Comparison of ENCODE assay signal across 14 cellular contexts in genomic region chr1:225825606-225826005, GRCh38. TPM values are rescaled to one million over a fixed set of nuclear protein-coding genes. Genes with fewer than 3 reads are reported as not detected.
DNase-seq lines count a peak whose midpoint lies in the region; ATAC-seq and TF ChIP-seq lines count a peak whose summit lies in the region.
"Had no signal": no experiment of that assay in that cellular context is flagged by ENCODE, and none has a peak within 500 bp of the region (broad histone marks: within the 10 kb centered on the region; RNA-seq: fewer than 3 reads in every experiment).

No MANE protein-coding gene starts in this region.

- no peak for TF ChIP-seq POLR2A in stomach (IDR thresholded peaks at IDR 0.05)
- no peak for TF ChIP-seq POLR2A in lower leg skin (IDR thresholded peaks at IDR 0.05)

- H3K36me3 ChIP-seq in left lung (peaks cover 0 to 11% of the 10 kb centered on the region in 2 donors), stomach (peaks cover 10 to 22% (median 21%) of the 10 kb centered on the region in 4 donors)
- H3K36me3 ChIP-seq: cardiac muscle cell had no signal

- in situ Hi-C loops in ACHN (cut with HindIII; ENCODE audit: low pct_ligation_motif_present, low pct_unique_long_range_greater_than_20kb, low sequenced_read_pairs), result no loop called here

- TF ChIP-seq EP300 in stomach (IDR thresholded peaks at IDR 0.05), result no peak

- intact Hi-C loops in left lung (cut with DNase I) (no loop called here), stomach (cut with DNase I; ENCODE audit: low total_unique reads) (no loop called here), lower leg skin (cut with DNase I; ENCODE audit: low total_unique reads) (no loop called here)

- H3K27ac ChIP-seq in VCaP, result peak overlapping the region; percentile 40; the same call in 1 of the 2 replicates
- no peak overlapping the region for H3K27ac ChIP-seq in left lung
- peak overlapping the region in 4 of 5 donors; percentile 2 to 70 (median 18) for H3K27ac ChIP-seq in stomach
- H3K27ac ChIP-seq: cardiac muscle cell had no signal

- H3K4me3 ChIP-seq in left lung, result no peak overlapping the region
- H3K4me3 ChIP-seq in stomach, result no peak overlapping the region
- no peak overlapping the region for H3K4me3 ChIP-seq in lower leg skin (ENCODE audit: low read depth, poor library complexity, severe bottlenecking)
- H3K4me3 ChIP-seq: cardiac muscle cell, skin epidermis had no signal

- H3K4me1 ChIP-seq in left lung, result peaks cover 24 to 26% of the 10 kb centered on the region in 2 donors
- H3K4me1 ChIP-seq in stomach, result peaks cover 43 to 69% (median 57%) of the 10 kb centered on the region in 4 donors

- H3K9me3 ChIP-seq in left lung, result no peaks in the 10 kb centered on the region
- no peaks in the 10 kb centered on the region for H3K9me3 ChIP-seq in stomach

- ATAC-seq in left lung, result peak; percentile 14
- no peak for ATAC-seq in HG03432 (IDR thresholded peaks at IDR 0.05; ENCODE audit: unreplicated experiment)

- DNase-seq in NCI-H1105 treated with DMSO at 0.1 percent for 48 hours (lab: John Stamatoyannopoulos, UW) (peak; percentile 18), NCI-H1105 (lab: John Stamatoyannopoulos, UW) (no peak), left lung (no peak), stomach (no peak), ACHN (no peak), lower leg skin (ENCODE audit: low spot score in 2 of 2) (no peak)
- DNase-seq: 8988T; activated CD4-positive, alpha-beta T cell treated with anti-CD3 and anti-CD28 coated beads, Interleukin-2, amount 10 ng/mL, durations not matched to agents 24 days and 14 days; MV-4-11; trophoblast cell had no signal

- H3K27me3 ChIP-seq in left lung (no peaks in the 10 kb centered on the region), stomach (no peaks in the 10 kb centered on the region)
- H3K27me3 ChIP-seq: cardiac muscle cell had no signal

- 54 to 68% (median 64%) methylated on average over 7 of the region's 7 CpGs for WGBS in stomach, 5 donors
- WGBS in lower leg skin, 2 donors, result 68 to 70% methylated on average over 7 of the region's 7 CpGs

- TF ChIP-seq CTCF in VCaP (conservative IDR thresholded peaks at IDR 0.05) (no peak), left lung (IDR thresholded peaks at IDR 0.05) (no peak), stomach (IDR thresholded peaks at IDR 0.05) (no peak), lower leg skin (IDR thresholded peaks at IDR 0.05) (no peak)

RNA-seq across cellular contexts. Expression of gene EPHX1, which starts 15.7 kb away (rescaled TPM):
- total RNA-seq in left lung (100 to 1,000 TPM; 116 to 305 TPM), stomach (10 to 100 TPM; 13.0 to 94.6 (median 42.6) TPM), lower leg skin (10 to 100 TPM; 42.9 to 62.7 (median 56.8) TPM)
- 10 to 100 TPM; 19.9 to 69.6 (median 26.1) TPM for polyA plus RNA-seq in stomach

RNA-seq across cellular contexts. Expression of gene SRP9, which starts 48.0 kb away (rescaled TPM):
- total RNA-seq in left lung, result 100 to 1,000 TPM; 195 to 204 TPM
- 100 to 1,000 TPM in 4 of 5 donors, 10 to 100 TPM in 1; 68.9 to 269 (median 130) TPM for total RNA-seq in stomach
- 100 to 1,000 TPM; 169 to 289 (median 267) TPM for polyA plus RNA-seq in stomach
- total RNA-seq in lower leg skin, result 100 to 1,000 TPM; 117 to 191 (median 154) TPM

RNA-seq across cellular contexts. Expression of gene TMEM63A, which starts 56.6 kb away (rescaled TPM):
- total RNA-seq in left lung, result 10 to 100 TPM; 77.4 to 98.5 TPM
- total RNA-seq in stomach, result 100 to 1,000 TPM in 3 of 5 donors, 10 to 100 TPM in 2; 82.6 to 208 (median 101) TPM
- 10 to 100 TPM in 2 of 3 donors, 1 to 10 TPM in 1; 5.3 to 25.7 (median 22.8) TPM for polyA plus RNA-seq in stomach
- total RNA-seq in lower leg skin, result 10 to 100 TPM; 29.1 to 49.1 (median 42.9) TPM

Comparison
In these comparisons a context has a peak if more than half of its experiments do, and no peak if none do; other contexts are left out.
1. H3K27ac ChIP-seq: peak in VCaP (single experiment) and stomach (4 of 5); none in left lung (0 of 2).